20 cellular contexts compared by ENCODE assay signal in genomic region chr5:131754363-131754762, GRCh38. TPM values are rescaled to one million over a fixed set of nuclear protein-coding genes. Genes with fewer than 3 reads are reported as not detected.
A peak's percentile ranks its signal among the peaks of the same experiment; 100 is the strongest.
DNase-seq lines count a peak whose midpoint lies in the region; ATAC-seq, FAIRE-seq and TF ChIP-seq lines count a peak whose summit lies in the region.
"Had no signal": no experiment of that assay in that cellular context is flagged by ENCODE, and none has a peak within 500 bp of the region (broad histone marks: within the 10 kb centered on the region; RNA-seq: fewer than 3 reads in every experiment).

No MANE protein-coding gene starts in this region.

- DNase-seq in CD14-positive monocyte (ENCODE audit: low spot score) (no peak), T-helper 17 cell (no peak), nephron progenitor cell (no peak), glutamatergic neuron (no peak), GM13977 (ENCODE audit: low spot score) (no peak), OCI-LY7 (ENCODE audit: low spot score) (no peak), GM19239 (ENCODE audit: insufficient read length, low spot score) (no peak)
- DNase-seq: C1 segment of cervical spinal cord, DND-41, NCI-H187, NCI-H2107, NCI-H510A treated with DMSO at 0.1 percent for 48 hours, NCI-H774, OCI-M1, SHP77 treated with DMSO at 0.1 percent for 48 hours, SK-N-SH had no signal

- no peaks in the 10 kb centered on the region for H3K27me3 Mint-ChIP-seq in CD14-positive monocyte (ENCODE audit: low read depth in 3 of 3)
- no peaks in the 10 kb centered on the region for H3K27me3 Mint-ChIP-seq in T-helper 17 cell
- H3K27me3 Mint-ChIP-seq in nephron progenitor cell (ENCODE audit: low read depth, poor library complexity), result no peaks in the 10 kb centered on the region
- H3K27me3 Mint-ChIP-seq in glutamatergic neuron (ENCODE audit: unreplicated experiment), result no peaks in the 10 kb centered on the region
- H3K27me3 Mint-ChIP-seq: IgD-negative memory B cell had no signal

- intact Hi-C loops in CD14-positive monocyte (cut with micrococcal nuclease), result loop anchor here in 1 of 2 donors (5.0 kb wide), 1 partner anchor 33 kb away; no protein-coding TSS in a partner anchor
- intact Hi-C loops in OCI-LY7 (cut with micrococcal nuclease; ENCODE audit: unreplicated experiment), result no loop called here

- no peaks in the 10 kb centered on the region; the same call in 1 of the 2 replicates for H3K36me3 ChIP-seq in OCI-LY7 (ENCODE audit: insufficient read depth, low read length)

- peaks cover 0 to 9% of the 10 kb centered on the region in 2 donors for H3K36me3 Mint-ChIP-seq in CD14-positive monocyte
- peaks cover 4% of the 10 kb centered on the region for H3K36me3 Mint-ChIP-seq in T-helper 17 cell (ENCODE audit: low read depth)
- peaks cover 16% of the 10 kb centered on the region for H3K36me3 Mint-ChIP-seq in nephron progenitor cell (ENCODE audit: low read depth)
- no peaks in the 10 kb centered on the region for H3K36me3 Mint-ChIP-seq in glutamatergic neuron (ENCODE audit: unreplicated experiment)

- H3K4me1 ChIP-seq in OCI-LY7 (ENCODE audit: insufficient read depth, low read length, poor library complexity, severe bottlenecking), result peaks cover 9% of the 10 kb centered on the region
- H3K4me1 ChIP-seq: A549 had no signal

- no peaks in the 10 kb centered on the region for H3K9me3 ChIP-seq in T-helper 17 cell (ENCODE audit: control insufficient read depth, low read length, poor library complexity, severe bottlenecking)
- H3K9me3 ChIP-seq in OCI-LY7 (ENCODE audit: low read length), result no peaks in the 10 kb centered on the region
- H3K9me3 ChIP-seq: A549, SK-N-SH had no signal

- CTCF ChIA-PET in OCI-LY7 (lab: Charles Lee; ENCODE audit: unreplicated experiment), result no interaction called here

- TF ChIP-seq CTCF in CD14-positive monocyte (IDR thresholded peaks at IDR 0.05) (no peak), nephron progenitor cell (IDR thresholded peaks at IDR 0.05) (no peak), glutamatergic neuron (IDR thresholded peaks at IDR 0.05; ENCODE audit: partially characterized antibody, unreplicated experiment) (no peak), GM13977 (IDR thresholded peaks at IDR 0.05; ENCODE audit: extremely low read depth, insufficient read depth, missing control alignments) (no peak), OCI-LY7 (conservative IDR thresholded peaks at IDR 0.05; ENCODE audit: low read length) (no peak)

- ATAC-seq in GM21529 (IDR thresholded peaks at IDR 0.05; ENCODE audit: unreplicated experiment), result peak; percentile 43
- ATAC-seq in T-helper 17 cell, result no peak
- ATAC-seq: A549 had no signal

- H3K9me3 Mint-ChIP-seq in CD14-positive monocyte (no peaks in the 10 kb centered on the region), nephron progenitor cell (peaks cover 7% of the 10 kb centered on the region), glutamatergic neuron (ENCODE audit: unreplicated experiment) (no peaks in the 10 kb centered on the region)
- H3K9me3 Mint-ChIP-seq: IgD-negative memory B cell had no signal

- H3K4me1 Mint-ChIP-seq in CD14-positive monocyte (peaks cover 29% of the 10 kb centered on the region), T-helper 17 cell (peaks cover 29% of the 10 kb centered on the region), nephron progenitor cell (peaks cover 15% of the 10 kb centered on the region), glutamatergic neuron (ENCODE audit: low read depth, unreplicated experiment) (no peaks in the 10 kb centered on the region)

- H3K4me3 ChIP-seq in OCI-LY7 (ENCODE audit: low read depth, low read length, poor library complexity, severe bottlenecking), result no peak overlapping the region
- H3K4me3 ChIP-seq: A549 had no signal

- 0 out of 2 replicates have a peak, but pooled peaks cover 5% of the 10 kb centered on the region for H4K20me1 ChIP-seq in OCI-LY7 (ENCODE audit: insufficient read depth, low read length)

- in situ Hi-C loops in GM13977 (cut with MboI; ENCODE audit: low pct_unique_long_range_greater_than_20kb, low sequenced_read_pairs, unreplicated experiment), result no loop called here

- H3K4me2 ChIP-seq in OCI-LY7 (ENCODE audit: low read length), result no peak overlapping the region
- H3K4me2 ChIP-seq: A549, SK-N-SH had no signal

- H2AFZ ChIP-seq in OCI-LY7 (ENCODE audit: low read length), result no peak overlapping the region

- H3K79me2 ChIP-seq in OCI-LY7 (ENCODE audit: insufficient read depth, low read depth, low read length), result peaks cover 40% of the 10 kb centered on the region; the same call in 1 of the 2 replicates

- H3K4me3 Mint-ChIP-seq in CD14-positive monocyte (no peak overlapping the region), T-helper 17 cell (no peak overlapping the region), nephron progenitor cell (no peak overlapping the region), glutamatergic neuron (ENCODE audit: unreplicated experiment) (no peak overlapping the region)

- H3K27ac ChIP-seq in OCI-LY7 (ENCODE audit: low read depth, low read length, poor library complexity, severe bottlenecking), result no peak overlapping the region
- H3K27ac ChIP-seq: A549 had no signal

- FAIRE-seq in GM19239 (lab: Jason Lieb, UNC), result no peak
- FAIRE-seq: A549, HTR-8/SVneo had no signal

- H3K27ac Mint-ChIP-seq in CD14-positive monocyte (peak overlapping the region in 4 of 7 donors; percentile 6 to 80 (median 30)), T-helper 17 cell (peak overlapping the region; percentile 9), nephron progenitor cell (peak overlapping the region; percentile 8), glutamatergic neuron (ENCODE audit: unreplicated experiment) (no peak overlapping the region)

- POLR2A ChIA-PET in OCI-LY7 (lab: Charles Lee), result interaction anchor here (0.7 kb wide), 1 partner anchor 1634 kb away, joined by 3 read pairs; no protein-coding TSS in a partner anchor

- no peaks in the 10 kb centered on the region for H3K9me2 ChIP-seq in OCI-LY7 (ENCODE audit: insufficient read depth, low read length)
- H3K9me2 ChIP-seq: SK-N-SH had no signal

- BruUV-seq in OCI-LY7 (replicated peaks; lab: Mats Ljungman, UMichigan), result no TSS peak

RNA-seq across cellular contexts. Expression of gene FNIP1, which starts 42.5 kb away (rescaled TPM):
- 10 to 100 TPM; 13.6 to 17.3 TPM for polyA plus RNA-seq in CD14-positive monocyte
- total RNA-seq in T-helper 17 cell, result 10 to 100 TPM; 27.5 to 28.8 TPM
- 23.2 TPM for total RNA-seq in glutamatergic neuron (ENCODE audit: unreplicated experiment)
- total RNA-seq in OCI-LY7 (2014; rRNA removed; shearing (Covaris generic)), result 16.1 and 19.4 TPM in 2 replicates
- 20.0 and 20.6 TPM in 2 replicates for total RNA-seq in OCI-LY7 (2022)
